8 cellular contexts compared by ENCODE assay signal in the genomic region with DNA sequence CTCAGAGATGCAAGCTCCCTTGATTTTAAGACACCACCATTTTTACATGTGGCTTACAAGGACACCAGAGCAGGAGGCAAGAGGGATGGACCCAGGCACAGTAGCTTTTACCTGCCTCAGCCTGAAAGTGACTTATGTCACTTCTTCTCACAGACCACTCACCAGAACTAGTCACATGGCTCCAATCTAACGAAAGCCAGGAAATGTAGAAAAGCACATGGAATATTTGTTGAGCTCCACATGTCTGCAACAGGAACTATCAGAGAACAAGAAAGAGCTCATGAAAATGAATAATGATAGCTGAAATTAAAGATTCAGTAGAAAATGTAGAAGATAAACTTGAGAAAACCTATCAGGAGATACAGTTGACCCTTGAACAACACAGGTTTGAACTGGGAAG.
"Had no signal": no experiment of that assay in that cellular context is flagged by ENCODE, and none has a peak within 500 bp of the region (broad histone marks: within the 10 kb centered on the region; RNA-seq: fewer than 3 reads in every experiment).

No MANE protein-coding gene starts in this region.

- ATAC-seq: GM12878 had no signal

- H3K4me3 ChIP-seq: GM12878 had no signal

- FAIRE-seq: G401.6, GM12878, GM12891, GM12892, GM18507, GM19239 had no signal

- DNase-seq: GDM1, GF-D8 had no signal
